1 cellular context compared by ENCODE assay signal in genomic region chr10:60101821-60102220, GRCh38.
TF ChIP-seq lines count a peak whose summit lies in the region.

No MANE protein-coding gene starts in this region.

TF ChIP-seq in H1, 55 proteins besides CTCF, POLR2A, EP300 and RAD21 (continued from another document):
- no peak for TF ChIP-seq CHD7 (IDR thresholded peaks at IDR 0.05; ENCODE audit: insufficient replicate concordance, low read length)
- no peak for TF ChIP-seq CHD2 (IDR thresholded peaks at IDR 0.05; ENCODE audit: low read length)
- no peak for TF ChIP-seq CBX8 (IDR thresholded peaks at IDR 0.05; ENCODE audit: borderline replicate concordance, low read depth, low read length)
- no peak for TF ChIP-seq TAF7 (optimal IDR thresholded peaks at IDR 0.05; ENCODE audit: borderline replicate concordance, low read depth, low read length)
- TF ChIP-seq ATF2 (IDR thresholded peaks at IDR 0.05; ENCODE audit: low read length), result no peak
- no peak for TF ChIP-seq CBX5 (IDR thresholded peaks at IDR 0.05; ENCODE audit: low read depth, low read length)
- no peak for TF ChIP-seq RNF2 (IDR thresholded peaks at IDR 0.05; ENCODE audit: borderline replicate concordance, low read depth, low read length, missing control alignments, poor library complexity, severe bottlenecking)
- no peak for TF ChIP-seq KDM5A (IDR thresholded peaks at IDR 0.05; ENCODE audit: low read length)
- TF ChIP-seq GTF2F1 (IDR thresholded peaks at IDR 0.05; ENCODE audit: borderline replicate concordance, low read depth, low read length), result no peak
TF ChIP-seq in H1: peak in this region for 0.
